ENCODE assay signal across 18 cellular contexts in the genomic region with DNA sequence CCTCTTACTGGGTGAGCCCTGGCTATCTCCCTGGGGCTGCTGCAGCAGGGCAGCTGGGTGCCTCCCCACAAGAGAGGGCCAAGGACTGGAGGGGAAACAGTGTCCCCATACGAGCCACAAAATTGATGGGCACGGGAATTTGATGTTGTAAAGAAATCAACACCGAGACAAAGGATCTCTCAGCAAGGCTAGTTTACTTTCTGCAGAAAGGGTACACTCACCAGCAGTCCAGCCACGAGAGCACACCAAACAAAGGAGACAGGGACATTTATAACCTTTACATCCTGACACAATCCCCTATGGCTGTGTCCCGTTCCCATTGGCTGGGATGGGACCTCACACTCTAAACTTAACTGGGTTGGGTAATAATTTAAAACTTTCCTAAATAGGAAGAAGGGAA.
"Had no signal": no experiment of that assay in that cellular context is flagged by ENCODE, and none has a peak within 500 bp of the region (broad histone marks: within the 10 kb centered on the region; RNA-seq: fewer than 3 reads in every experiment).

No MANE protein-coding gene starts in this region.

- ATAC-seq: naive thymus-derived CD4-positive, alpha-beta T cell; psoas muscle; sciatic nerve had no signal

- H3K27ac Mint-ChIP-seq: dendritic cell treated with granulocyte-macrophage colony-stimulating factor and Interleukin-4, amounts not matched to agents 40 ng/mL and 50 ng/mL, for 4 days; naive thymus-derived CD4-positive, alpha-beta T cell; nephron progenitor cell had no signal

- H3K27me3 Mint-ChIP-seq: dendritic cell treated with granulocyte-macrophage colony-stimulating factor and Interleukin-4, amounts not matched to agents 40 ng/mL and 50 ng/mL, for 4 days; naive thymus-derived CD4-positive, alpha-beta T cell had no signal

- H3K4me3 Mint-ChIP-seq: dendritic cell treated with granulocyte-macrophage colony-stimulating factor and Interleukin-4, amounts not matched to agents 40 ng/mL and 50 ng/mL, for 4 days; nephron progenitor cell had no signal

- FAIRE-seq: colon had no signal

- H3K27me3 ChIP-seq: neutrophil, testis, tibial nerve had no signal

- H3K36me3 ChIP-seq: neutrophil had no signal

- H3K27ac ChIP-seq: neutrophil, psoas muscle, tibial nerve had no signal

- DNase-seq: cerebellar nuclear complex; foreskin melanocyte; head of caudate nucleus; hippocampal formation; mammary epithelial cell; naive thymus-derived CD4-positive, alpha-beta T cell; nephron progenitor cell; psoas muscle; retina; stimulated activated CD4-positive, alpha-beta T cell treated with anti-CD3 and anti-CD28 coated beads, Interleukin-2, amount 100 ng/mL, for 24 hours; stimulated activated CD4-positive, alpha-beta T cell treated with anti-CD3 and anti-CD28 coated beads, Interleukin-4, amount 100 ng/mL, for 4 hours; stimulated activated naive CD4-positive, alpha-beta T cell treated with Interleukin-2 at 50 U/mL for 16 hours; testis had no signal

- H3K4me1 ChIP-seq: tibial nerve had no signal

- H3K9me3 ChIP-seq: neutrophil, testis had no signal

- H3K4me3 ChIP-seq: psoas muscle, testis, tibial nerve had no signal
